1 cellular context compared by ENCODE assay signal in genomic region chr11:16148301-16148787, GRCh38.
TF ChIP-seq lines count a peak whose summit lies in the region.

No MANE protein-coding gene starts in this region.

TF ChIP-seq in GM23338, 12 proteins besides CTCF, POLR2A, EP300 and RAD21 (continued from another document):
- no peak for TF ChIP-seq ZNF462 (CRISPR knock-in tag; IDR thresholded peaks at IDR 0.05)
- TF ChIP-seq EZH2phosphoT487 (IDR thresholded peaks at IDR 0.05; ENCODE audit: unreplicated experiment), result no peak
- TF ChIP-seq POLR2AphosphoS5 (IDR thresholded peaks at IDR 0.05; ENCODE audit: low read depth), result no peak
- no peak for TF ChIP-seq REST (IDR thresholded peaks at IDR 0.05; ENCODE audit: unreplicated experiment)
- no peak for TF ChIP-seq ZNF331 (CRISPR knock-in tag; IDR thresholded peaks at IDR 0.05; ENCODE audit: low read depth)
- no peak for TF ChIP-seq JUNB (IDR thresholded peaks at IDR 0.05; ENCODE audit: unreplicated experiment)
- no peak for TF ChIP-seq EZH2 (IDR thresholded peaks at IDR 0.05; ENCODE audit: low read depth, unreplicated experiment)
- no peak for TF ChIP-seq NANOG (IDR thresholded peaks at IDR 0.05; ENCODE audit: borderline replicate concordance)
- no peak for TF ChIP-seq STAT1 (IDR thresholded peaks at IDR 0.05; ENCODE audit: unreplicated experiment)
- TF ChIP-seq ETS1 (IDR thresholded peaks at IDR 0.05), result no peak
